29 cellular contexts compared by ENCODE assay signal in genomic region chr11:40133526-40133925, GRCh38.
"Had no signal": no experiment of that assay in that cellular context is flagged by ENCODE, and none has a peak within 500 bp of the region (broad histone marks: within the 10 kb centered on the region; RNA-seq: fewer than 3 reads in every experiment).

No MANE protein-coding gene starts in this region.

- ATAC-seq: stimulated activated effector memory CD8-positive, alpha-beta T cell treated with anti-CD3 and anti-CD28 coated beads, Interleukin-12 subunit alpha, Interleukin-12 subunit beta, amount 100 ng/mL, for 72 hours; stimulated activated memory B cell treated with anti-CD40 and anti-IgM and Interleukin-4, amounts not matched to agents 10 μg/mL and 1 μg/mL and 100 μg/mL, for 72 hours; stimulated activated naive B cell treated with anti-CD40 and anti-IgM and Interleukin-4, amounts not matched to agents 10 μg/mL and 1 μg/mL and 100 μg/mL, for 72 hours; stimulated activated naive CD8-positive, alpha-beta T cell treated with anti-CD3 and anti-CD28 coated beads, Interleukin-15, amount 100 ng/mL, for 72 hours; stimulated activated naive CD8-positive, alpha-beta T cell treated with anti-CD3 and anti-CD28 coated beads, Interleukin-15, Interleukin-2, amounts not matched to agents 100 U/mL and 50 U/mL, for 24 hours; upper lobe of right lung had no signal

- H3K9me3 ChIP-seq: stomach, suprapubic skin, testis, thoracic aorta, thyroid gland, tibial artery, tibial nerve, transverse colon, upper lobe of left lung, upper lobe of right lung, uterus, vagina had no signal

- H3K4me3 ChIP-seq: stomach, suprapubic skin, testis, thoracic aorta, thyroid gland, tibial artery, tibial nerve, transverse colon, upper lobe of left lung, upper lobe of right lung, uterus, vagina had no signal

- H3K9me3 Mint-ChIP-seq: stimulated activated naive CD8-positive, alpha-beta T cell treated with anti-CD3 and anti-CD28 coated beads, Interleukin-15, Interleukin-2, amounts not matched to agents 100 ng/mL and 50 ng/mL, for 24 hours; type B pancreatic cell had no signal

- H3K36me3 Mint-ChIP-seq: stimulated activated effector memory CD8-positive, alpha-beta T cell treated with anti-CD3 and anti-CD28 coated beads, Interleukin-12 subunit alpha, Interleukin-12 subunit beta, amount 100 ng/mL, for 72 hours; stimulated activated memory B cell treated with anti-CD40 and anti-IgM and Interleukin-4, amounts not matched to agents 10 μg/mL and 1 μg/mL and 100 μg/mL, for 72 hours; stimulated activated naive B cell treated with anti-CD40 and anti-IgM and Interleukin-4, amounts not matched to agents 10 μg/mL and 1 μg/mL and 100 μg/mL, for 72 hours; type B pancreatic cell had no signal

- DNase-seq: stimulated activated CD4-positive, alpha-beta T cell treated with anti-CD3 and anti-CD28 coated beads, Interleukin-2, amount 100 ng/mL, for 48 hours; stimulated activated CD4-positive, alpha-beta T cell treated with anti-CD3 and anti-CD28 coated beads, Interleukin-4, amount 100 ng/mL, for 1 hour; stimulated activated CD4-positive, alpha-beta T cell treated with anti-CD3 and anti-CD28 coated beads, Interleukin-4, amount 100 ng/mL, for 24 hours; stimulated activated CD4-positive, alpha-beta T cell treated with anti-CD3 and anti-CD28 coated beads, Interleukin-4, amount 100 ng/mL, for 4 hours; stimulated activated CD8-positive, alpha-beta memory T cell treated with anti-CD3 and anti-CD28 coated beads, Interleukin-4, amount 100 ng/mL, for 48 hours; stimulated activated naive B cell treated with anti-CD40 and anti-IgM and Interleukin-4, amounts not matched to agents 10 μg/mL and 1 μg/mL and 100 μg/mL, for 72 hours; stimulated activated naive CD4-positive, alpha-beta T cell; stimulated activated naive CD4-positive, alpha-beta T cell treated with Interleukin-2 at 50 U/mL for 16 hours; stimulated activated naive CD8-positive, alpha-beta T cell treated with anti-CD3 and anti-CD28 coated beads, Interleukin-15, amount 100 ng/mL, for 72 hours; stimulated activated naive CD8-positive, alpha-beta T cell treated with anti-CD3 and anti-CD28 coated beads, Interleukin-15, Interleukin-2, amounts not matched to agents 100 U/mL and 50 U/mL, for 24 hours; stomach; substantia nigra; testis; thyroid gland; tibial artery; transverse colon; trophoblast cell; upper lobe of left lung; upper lobe of right lung; uterus had no signal

- H3K4me3 Mint-ChIP-seq: stimulated activated effector memory CD8-positive, alpha-beta T cell treated with anti-CD3 and anti-CD28 coated beads, Interleukin-12 subunit alpha, Interleukin-12 subunit beta, amount 100 ng/mL, for 72 hours; stimulated activated memory B cell treated with anti-CD40 and anti-IgM and Interleukin-4, amounts not matched to agents 10 μg/mL and 1 μg/mL and 100 μg/mL, for 72 hours; stimulated activated naive B cell treated with anti-CD40 and anti-IgM and Interleukin-4, amounts not matched to agents 10 μg/mL and 1 μg/mL and 100 μg/mL, for 72 hours; stimulated activated naive CD8-positive, alpha-beta T cell treated with anti-CD3 and anti-CD28 coated beads, Interleukin-15, amount 100 ng/mL, for 72 hours; stimulated activated naive CD8-positive, alpha-beta T cell treated with anti-CD3 and anti-CD28 coated beads, Interleukin-15, Interleukin-2, amounts not matched to agents 100 ng/mL and 50 ng/mL, for 24 hours; type B pancreatic cell had no signal

- H3K27ac ChIP-seq: stomach, suprapubic skin, testis, thoracic aorta, thyroid gland, tibial artery, tibial nerve, transverse colon, upper lobe of left lung, upper lobe of right lung, uterus, vagina had no signal

- H3K4me1 ChIP-seq: stomach, suprapubic skin, testis, thyroid gland, tibial artery, transverse colon, upper lobe of left lung, upper lobe of right lung, uterus, vagina had no signal

- H3K27me3 Mint-ChIP-seq: stimulated activated memory B cell treated with anti-CD40 and anti-IgM and Interleukin-4, amounts not matched to agents 10 μg/mL and 1 μg/mL and 100 μg/mL, for 72 hours; stimulated activated naive B cell treated with anti-CD40 and anti-IgM and Interleukin-4, amounts not matched to agents 10 μg/mL and 1 μg/mL and 100 μg/mL, for 72 hours; stimulated activated naive CD8-positive, alpha-beta T cell treated with anti-CD3 and anti-CD28 coated beads, Interleukin-15, amount 100 ng/mL, for 72 hours; stimulated activated naive CD8-positive, alpha-beta T cell treated with anti-CD3 and anti-CD28 coated beads, Interleukin-15, Interleukin-2, amounts not matched to agents 100 ng/mL and 50 ng/mL, for 24 hours had no signal

- H3K36me3 ChIP-seq: stomach, suprapubic skin, thoracic aorta, thyroid gland, tibial artery, tibial nerve, transverse colon, upper lobe of left lung, upper lobe of right lung, uterus, vagina had no signal

- H3K27ac Mint-ChIP-seq: stimulated activated effector memory CD8-positive, alpha-beta T cell treated with anti-CD3 and anti-CD28 coated beads, Interleukin-12 subunit alpha, Interleukin-12 subunit beta, amount 100 ng/mL, for 72 hours; stimulated activated memory B cell treated with anti-CD40 and anti-IgM and Interleukin-4, amounts not matched to agents 10 μg/mL and 1 μg/mL and 100 μg/mL, for 72 hours; stimulated activated naive B cell treated with anti-CD40 and anti-IgM and Interleukin-4, amounts not matched to agents 10 μg/mL and 1 μg/mL and 100 μg/mL, for 72 hours; stimulated activated naive CD8-positive, alpha-beta T cell treated with anti-CD3 and anti-CD28 coated beads, Interleukin-15, amount 100 ng/mL, for 72 hours; stimulated activated naive CD8-positive, alpha-beta T cell treated with anti-CD3 and anti-CD28 coated beads, Interleukin-15, Interleukin-2, amounts not matched to agents 100 ng/mL and 50 ng/mL, for 24 hours; type B pancreatic cell had no signal

- H3K27me3 ChIP-seq: stomach, suprapubic skin, testis, thyroid gland, tibial artery, tibial nerve, transverse colon, upper lobe of left lung, upper lobe of right lung, uterus, vagina had no signal

- FAIRE-seq: urothelium cell line had no signal

- H3K4me1 Mint-ChIP-seq: stimulated activated effector memory CD8-positive, alpha-beta T cell treated with anti-CD3 and anti-CD28 coated beads, Interleukin-12 subunit alpha, Interleukin-12 subunit beta, amount 100 ng/mL, for 72 hours; stimulated activated memory B cell treated with anti-CD40 and anti-IgM and Interleukin-4, amounts not matched to agents 10 μg/mL and 1 μg/mL and 100 μg/mL, for 72 hours; stimulated activated naive B cell treated with anti-CD40 and anti-IgM and Interleukin-4, amounts not matched to agents 10 μg/mL and 1 μg/mL and 100 μg/mL, for 72 hours; stimulated activated naive CD8-positive, alpha-beta T cell treated with anti-CD3 and anti-CD28 coated beads, Interleukin-15, amount 100 ng/mL, for 72 hours had no signal
